Comparison of ENCODE assay signal across 3 cellular contexts in genomic region chr15:74072132-74072531, GRCh38. TPM values are rescaled to one million over a fixed set of nuclear protein-coding genes. Genes with fewer than 3 reads are reported as not detected.
"Had no signal": no experiment of that assay in that cellular context is flagged by ENCODE, and none has a peak within 500 bp of the region (broad histone marks: within the 10 kb centered on the region; RNA-seq: fewer than 3 reads in every experiment).

No MANE protein-coding gene starts in this region.

RNA-seq across cellular contexts. Expression of gene GOLGA6A, which starts 10.2 kb away (rescaled TPM):
- total RNA-seq: GM23248, H4, HFFc6 had no signal

RNA-seq across cellular contexts. Expression of gene ISLR2, which starts 58.3 kb away (rescaled TPM):
- total RNA-seq: GM23248, H4 had no signal
